Comparison of ENCODE assay signal across 29 cellular contexts in the genomic region with DNA sequence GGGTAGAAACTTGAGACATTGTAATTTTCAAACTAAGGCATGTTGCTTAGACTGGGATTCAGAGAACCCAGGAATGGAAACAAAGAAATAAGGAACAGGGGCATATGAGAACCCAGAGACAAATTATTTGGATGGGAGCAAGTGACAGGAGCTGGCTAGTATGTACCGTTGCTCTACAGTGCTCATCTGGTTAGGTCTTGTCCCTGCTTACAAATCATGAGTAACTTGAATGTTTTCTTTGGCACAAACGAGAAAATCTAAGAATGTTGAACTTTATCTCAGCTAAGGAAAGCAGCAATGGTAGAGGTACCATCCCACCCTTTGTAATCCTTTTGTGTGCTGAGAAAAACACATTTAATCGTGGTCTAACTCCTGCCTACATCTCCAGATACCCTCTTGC.
DNase-seq lines count a peak whose midpoint lies in the region; ATAC-seq and TF ChIP-seq lines count a peak whose summit lies in the region.
"Had no signal": no experiment of that assay in that cellular context is flagged by ENCODE, and none has a peak within 500 bp of the region (broad histone marks: within the 10 kb centered on the region; RNA-seq: fewer than 3 reads in every experiment).

No MANE protein-coding gene starts in this region.

- no peaks in the 10 kb centered on the region for H3K36me3 ChIP-seq in GM23248 (ENCODE audit: low read depth)
- H3K36me3 ChIP-seq in SK-N-SH (replicated peaks in 1 of 2; ENCODE audit: control insufficient read depth in 1 of 2, insufficient read depth in 2 of 2, low read length in 1 of 2), result no peaks in the 10 kb centered on the region
- H3K36me3 ChIP-seq: BE2C, left lung had no signal

- no peak overlapping the region for H2AFZ ChIP-seq in GM23248
- H2AFZ ChIP-seq in SK-N-SH (ENCODE audit: low read depth), result no peak overlapping the region

- CTCF ChIA-PET in SK-N-SH (lab: Yijun Ruan, JAX), result no interaction called here

- H3K9ac ChIP-seq in GM23248 (no peak overlapping the region), SK-N-SH (no peak overlapping the region)

- H3F3A ChIP-seq in GM23248 (ENCODE audit: insufficient read depth) (no peaks in the 10 kb centered on the region), SK-N-SH (replicated peaks; ENCODE audit: insufficient read depth) (peaks cover 14% of the 10 kb centered on the region)

- H3K4me2 ChIP-seq in GM23248 (ENCODE audit: unreplicated experiment) (no peak overlapping the region), SK-N-SH (peak overlapping the region; percentile 8; the same call in 1 of the 2 replicates)
- H3K4me2 ChIP-seq: smooth muscle cell had no signal

- H3K27ac ChIP-seq in GM23248, result no peak overlapping the region
- no peak overlapping the region for H3K27ac ChIP-seq in SK-N-SH (ENCODE audit: low read depth in 2 of 2, low read length in 1 of 2)
- H3K27ac ChIP-seq: body of pancreas, left lung had no signal

- H3K79me2 ChIP-seq in GM23248 (ENCODE audit: insufficient read depth), result no peaks in the 10 kb centered on the region
- H3K79me2 ChIP-seq in SK-N-SH (ENCODE audit: insufficient read depth), result no peaks in the 10 kb centered on the region

- H4K20me1 ChIP-seq in GM23248 (ENCODE audit: insufficient read depth), result no peaks in the 10 kb centered on the region
- no peaks in the 10 kb centered on the region for H4K20me1 ChIP-seq in SK-N-SH (ENCODE audit: insufficient read depth)

- H3K9me3 ChIP-seq in GM23248 (ENCODE audit: low read depth), result no peaks in the 10 kb centered on the region
- no peaks in the 10 kb centered on the region for H3K9me3 ChIP-seq in SK-N-SH
- H3K9me3 ChIP-seq: BE2C, body of pancreas, left lung had no signal

- H3K9me2 ChIP-seq in GM23248 (ENCODE audit: insufficient read depth), result no peaks in the 10 kb centered on the region
- no peaks in the 10 kb centered on the region for H3K9me2 ChIP-seq in SK-N-SH

- in situ Hi-C loops in GM23248 (cut with MboI), result no loop called here

- TF ChIP-seq RAD21 in SK-N-SH (IDR thresholded peaks at IDR 0.05; ENCODE audit: low read length), result no peak

- no peak overlapping the region for H3K4me3 ChIP-seq in GM23248
- H3K4me3 ChIP-seq in SK-N-SH (ENCODE audit: low read depth in 2 of 2, low read length in 1 of 2), result no peak overlapping the region
- H3K4me3 ChIP-seq in epithelial cell of esophagus (ENCODE audit: low read length), result no peak overlapping the region
- H3K4me3 ChIP-seq: body of pancreas, left lung, smooth muscle cell had no signal

- TF ChIP-seq EP300 in SK-N-SH (IDR thresholded peaks at IDR 0.05; ENCODE audit: borderline replicate concordance in 1 of 2, low read depth in 1 of 2, low read length in 1 of 2), result no peak

- no peaks in the 10 kb centered on the region for H3K27me3 ChIP-seq in GM23248 (replicated peaks; ENCODE audit: insufficient read depth)
- H3K27me3 ChIP-seq in SK-N-SH (ENCODE audit: insufficient read depth), result no peaks in the 10 kb centered on the region
- H3K27me3 ChIP-seq: BE2C, body of pancreas, left lung had no signal

- H3K4me1 ChIP-seq in GM23248 (ENCODE audit: insufficient read depth), result no peaks in the 10 kb centered on the region
- H3K4me1 ChIP-seq in SK-N-SH (ENCODE audit: control insufficient read depth in 1 of 2, insufficient read depth in 2 of 2, low read depth in 1 of 2, low read length in 1 of 2), result peaks cover 8 to 19% of the 10 kb centered on the region in 2 experiments
- H3K4me1 ChIP-seq: BE2C, body of pancreas, left lung had no signal

- TF ChIP-seq CTCF in SK-N-SH (IDR thresholded peaks at IDR 0.05) (no peak), epithelial cell of esophagus (IDR thresholded peaks at IDR 0.05; ENCODE audit: insufficient read depth, low read depth, low read length, missing control alignments) (no peak)

- POLR2A ChIA-PET in SK-N-SH (lab: Yijun Ruan, JAX), result no interaction called here

- 6 to 12% methylated on average over 3 of the region's 3 CpGs for WGBS in GM23248 (ENCODE audit: low coverage in 1 of 2, low lambda C conversion rate in 2 of 2, missing lambda C conversion rate in 2 of 2), 2 experiments
- 15% methylated on average over 3 of the region's 3 CpGs for WGBS in SK-N-SH (ENCODE audit: low lambda C conversion rate)

- DNase-seq in GM23248, result peak; percentile 39
- no peak for DNase-seq in SK-N-SH
- peak; percentile 46 for DNase-seq in epithelial cell of esophagus (ENCODE audit: low read depth)
- DNase-seq in left lobe of liver (ENCODE audit: low spot score), result no peak
- no peak for DNase-seq in HUDEP-2 (lab: John Stamatoyannopoulos, UW; ENCODE audit: unreplicated experiment in 76 of 76)
- DNase-seq in middle frontal gyrus (ENCODE audit: extremely low spot score, low spot score), result no peak
- DNase-seq: activated CD4-positive, alpha-beta T cell treated with anti-CD3 and anti-CD28 coated beads for 48 hours; activated effector memory CD4-positive, alpha-beta T cell treated with anti-CD3 and anti-CD28 coated beads, Interleukin-2, amount 50 U/mL, for 16 hours; activated naive CD8-positive, alpha-beta T cell treated with anti-CD3 and anti-CD28 coated beads, Interleukin-2, amount 10 ng/mL, durations not matched to agents 7 days and 5 days; activated T-cell treated with anti-CD3 and anti-CD28 coated beads, Interleukin-2, amount 50 U/mL, for 1 hour; BE2C; body of pancreas; CD8-positive, alpha-beta memory T cell; GF-D8; H9; hypothalamus; immature natural killer cell; KG1; left lung; naive thymus-derived CD4-positive, alpha-beta T cell; NCI-H1436; NCI-H446; NCI-H82; occipital lobe; retina; stimulated activated CD4-positive, alpha-beta T cell treated with anti-CD3 and anti-CD28 coated beads, Interleukin-2, amount 100 ng/mL, for 24 hours had no signal

- ATAC-seq in left lobe of liver (peak; percentile 21), HG02970 (IDR thresholded peaks at IDR 0.05; ENCODE audit: low FRiP score, unreplicated experiment) (no peak), HG02642 (IDR thresholded peaks at IDR 0.05; ENCODE audit: poor library complexity, unreplicated experiment) (no peak)
- ATAC-seq: body of pancreas; left lung; naive thymus-derived CD4-positive, alpha-beta T cell had no signal

TF ChIP-seq in SK-N-SH, 30 proteins besides CTCF, POLR2A, EP300 and RAD21 (continues in another document):
- TF ChIP-seq, protein P1, sequence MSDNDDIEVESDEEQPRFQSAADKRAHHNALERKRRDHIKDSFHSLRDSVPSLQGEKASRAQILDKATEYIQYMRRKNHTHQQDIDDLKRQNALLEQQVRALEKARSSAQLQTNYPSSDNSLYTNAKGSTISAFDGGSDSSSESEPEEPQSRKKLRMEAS (IDR thresholded peaks at IDR 0.05; ENCODE audit: low read depth), result no peak
- TF ChIP-seq TCF12 (IDR thresholded peaks at IDR 0.05) (peak; percentile 51), CHD2 (IDR thresholded peaks at IDR 0.05; ENCODE audit: low read length, partially characterized antibody) (no peak), RFX5 (IDR thresholded peaks at IDR 0.05; ENCODE audit: low read length) (no peak), NFIC (IDR thresholded peaks at IDR 0.05; ENCODE audit: borderline replicate concordance) (peak; percentile 76), SIN3A (IDR thresholded peaks at IDR 0.05; ENCODE audit: borderline replicate concordance, low read depth, low read length) (no peak), FOSL2 (IDR thresholded peaks at IDR 0.05; ENCODE audit: borderline replicate concordance, low read depth) (peak; percentile 7; the same call in 1 of the 2 replicates), TAF1 (IDR thresholded peaks at IDR 0.05; ENCODE audit: borderline replicate concordance, low read depth, low read length) (no peak)
- TF ChIP-seq, protein P2, sequence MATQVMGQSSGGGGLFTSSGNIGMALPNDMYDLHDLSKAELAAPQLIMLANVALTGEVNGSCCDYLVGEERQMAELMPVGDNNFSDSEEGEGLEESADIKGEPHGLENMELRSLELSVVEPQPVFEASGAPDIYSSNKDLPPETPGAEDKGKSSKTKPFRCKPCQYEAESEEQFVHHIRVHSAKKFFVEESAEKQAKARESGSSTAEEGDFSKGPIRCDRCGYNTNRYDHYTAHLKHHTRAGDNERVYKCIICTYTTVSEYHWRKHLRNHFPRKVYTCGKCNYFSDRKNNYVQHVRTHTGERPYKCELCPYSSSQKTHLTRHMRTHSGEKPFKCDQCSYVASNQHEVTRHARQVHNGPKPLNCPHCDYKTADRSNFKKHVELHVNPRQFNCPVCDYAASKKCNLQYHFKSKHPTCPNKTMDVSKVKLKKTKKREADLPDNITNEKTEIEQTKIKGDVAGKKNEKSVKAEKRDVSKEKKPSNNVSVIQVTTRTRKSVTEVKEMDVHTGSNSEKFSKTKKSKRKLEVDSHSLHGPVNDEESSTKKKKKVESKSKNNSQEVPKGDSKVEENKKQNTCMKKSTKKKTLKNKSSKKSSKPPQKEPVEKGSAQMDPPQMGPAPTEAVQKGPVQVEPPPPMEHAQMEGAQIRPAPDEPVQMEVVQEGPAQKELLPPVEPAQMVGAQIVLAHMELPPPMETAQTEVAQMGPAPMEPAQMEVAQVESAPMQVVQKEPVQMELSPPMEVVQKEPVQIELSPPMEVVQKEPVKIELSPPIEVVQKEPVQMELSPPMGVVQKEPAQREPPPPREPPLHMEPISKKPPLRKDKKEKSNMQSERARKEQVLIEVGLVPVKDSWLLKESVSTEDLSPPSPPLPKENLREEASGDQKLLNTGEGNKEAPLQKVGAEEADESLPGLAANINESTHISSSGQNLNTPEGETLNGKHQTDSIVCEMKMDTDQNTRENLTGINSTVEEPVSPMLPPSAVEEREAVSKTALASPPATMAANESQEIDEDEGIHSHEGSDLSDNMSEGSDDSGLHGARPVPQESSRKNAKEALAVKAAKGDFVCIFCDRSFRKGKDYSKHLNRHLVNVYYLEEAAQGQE (IDR thresholded peaks at IDR 0.05; ENCODE audit: low read depth, low read length), result no peak
- TF ChIP-seq, protein P3, sequence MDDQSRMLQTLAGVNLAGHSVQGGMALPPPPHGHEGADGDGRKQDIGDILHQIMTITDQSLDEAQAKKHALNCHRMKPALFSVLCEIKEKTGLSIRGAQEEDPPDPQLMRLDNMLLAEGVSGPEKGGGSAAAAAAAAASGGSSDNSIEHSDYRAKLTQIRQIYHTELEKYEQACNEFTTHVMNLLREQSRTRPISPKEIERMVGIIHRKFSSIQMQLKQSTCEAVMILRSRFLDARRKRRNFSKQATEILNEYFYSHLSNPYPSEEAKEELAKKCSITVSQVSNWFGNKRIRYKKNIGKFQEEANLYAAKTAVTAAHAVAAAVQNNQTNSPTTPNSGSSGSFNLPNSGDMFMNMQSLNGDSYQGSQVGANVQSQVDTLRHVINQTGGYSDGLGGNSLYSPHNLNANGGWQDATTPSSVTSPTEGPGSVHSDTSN (IDR thresholded peaks at IDR 0.05), result peak; percentile 49; the same call in 1 of the 2 replicates
- TF ChIP-seq, protein P4, sequence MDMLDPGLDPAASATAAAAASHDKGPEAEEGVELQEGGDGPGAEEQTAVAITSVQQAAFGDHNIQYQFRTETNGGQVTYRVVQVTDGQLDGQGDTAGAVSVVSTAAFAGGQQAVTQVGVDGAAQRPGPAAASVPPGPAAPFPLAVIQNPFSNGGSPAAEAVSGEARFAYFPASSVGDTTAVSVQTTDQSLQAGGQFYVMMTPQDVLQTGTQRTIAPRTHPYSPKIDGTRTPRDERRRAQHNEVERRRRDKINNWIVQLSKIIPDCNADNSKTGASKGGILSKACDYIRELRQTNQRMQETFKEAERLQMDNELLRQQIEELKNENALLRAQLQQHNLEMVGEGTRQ (IDR thresholded peaks at IDR 0.05; ENCODE audit: borderline replicate concordance, low read depth, low read length), result no peak

Comparison
In these comparisons a context has a peak if more than half of its experiments do, and no peak if none do; other contexts are left out.
1. DNase-seq: peak in GM23248 (single experiment) and epithelial cell of esophagus (single experiment); none in SK-N-SH (single experiment), left lobe of liver (single experiment), HUDEP-2 (0 of 76) and middle frontal gyrus (single experiment).